In genomic region chr2:231162036-231162345, GRCh38 we compare ENCODE assay signal across 9 cellular contexts. TPM values are rescaled to one million over a fixed set of nuclear protein-coding genes. Genes with fewer than 3 reads are reported as not detected.
DNase-seq lines count a peak whose midpoint lies in the region; ATAC-seq and TF ChIP-seq lines count a peak whose summit lies in the region.
"Had no signal": no experiment of that assay in that cellular context is flagged by ENCODE, and none has a peak within 500 bp of the region (broad histone marks: within the 10 kb centered on the region; RNA-seq: fewer than 3 reads in every experiment).

No MANE protein-coding gene starts in this region.

- no peaks in the 10 kb centered on the region for H3K27me3 ChIP-seq in heart left ventricle

- no peak overlapping the region for H3K4me3 ChIP-seq in heart left ventricle
- H3K4me3 ChIP-seq in cardiac fibroblast (replicated peaks in 1 of 2; ENCODE audit: low read depth in 2 of 2, low read length in 2 of 2) = no peak overlapping the region

- H3K27me3 Mint-ChIP-seq in mesothelial cell of epicardium (ENCODE audit: low read depth) = no peaks in the 10 kb centered on the region
- H3K27me3 Mint-ChIP-seq: natural killer cell treated with Interleukin-12 subunit alpha and Interleukin-12 subunit beta and Interleukin-15 and Interleukin-18, amount 100 ng/mL, for 72 hours had no signal

- peaks cover 15% of the 10 kb centered on the region for H3K4me1 Mint-ChIP-seq in mesothelial cell of epicardium

- peaks cover 0 to 26% (median 0%) of the 10 kb centered on the region in 12 donors for H3K4me1 ChIP-seq in heart left ventricle

- no peaks in the 10 kb centered on the region for H3K9me3 Mint-ChIP-seq in mesothelial cell of epicardium
- H3K9me3 Mint-ChIP-seq: natural killer cell treated with Interleukin-12 subunit alpha and Interleukin-12 subunit beta and Interleukin-15 and Interleukin-18, amount 100 ng/mL, for 72 hours had no signal

- peak in 3 of 4 donors; percentile 57 to 85 (median 64) for ATAC-seq in heart left ventricle
- ATAC-seq in Right ventricle myocardium inferior = no peak
- ATAC-seq in HG02623 (IDR thresholded peaks at IDR 0.05; ENCODE audit: unreplicated experiment) = no peak

- H3K9me3 ChIP-seq in heart left ventricle = no peaks in the 10 kb centered on the region

- intact Hi-C loops in heart left ventricle (cut with DNase I) = no loop called here
- intact Hi-C loops in Right ventricle myocardium inferior (cut with DNase I) = no loop called here

- peak overlapping the region in 7 of 12 donors; percentile 10 to 74 (median 41) for H3K27ac ChIP-seq in heart left ventricle

- no peak for TF ChIP-seq CTCF in heart left ventricle (IDR thresholded peaks at IDR 0.05)
- no peak for TF ChIP-seq CTCF in cardiac fibroblast (IDR thresholded peaks at IDR 0.05; ENCODE audit: low read depth, low read length)
- TF ChIP-seq CTCF in mesothelial cell of epicardium (IDR thresholded peaks at IDR 0.05; ENCODE audit: unreplicated experiment) = no peak

- H3K36me3 Mint-ChIP-seq in mesothelial cell of epicardium = peaks cover 25% of the 10 kb centered on the region

- peak overlapping the region; percentile 35 for H3K27ac Mint-ChIP-seq in mesothelial cell of epicardium
- H3K27ac Mint-ChIP-seq: natural killer cell treated with Interleukin-12 subunit alpha and Interleukin-12 subunit beta and Interleukin-15 and Interleukin-18, amount 100 ng/mL, for 72 hours had no signal

- 59 to 73% (median 67%) methylated on average over 1 of the region's 1 CpG for WGBS in heart left ventricle, 4 donors

- peaks cover 0 to 72% (median 56%) of the 10 kb centered on the region in 9 donors for H3K36me3 ChIP-seq in heart left ventricle

- DNase-seq in heart left ventricle (no peak), Right ventricle myocardium inferior (ENCODE audit: missing footprints) (no peak), cardiac fibroblast (ENCODE audit: low read depth in 2 of 2) (peak; percentile 98), mesothelial cell of epicardium (ENCODE audit: low spot score in 2 of 2, unreplicated experiment in 2 of 2) (no peak), RPMI8226 (no peak), NCI-H526 (lab: John Stamatoyannopoulos, UW) (no peak), iPS-NIHi7 (ENCODE audit: extremely low spot score) (no peak)

- H3K4me3 Mint-ChIP-seq in mesothelial cell of epicardium = no peak overlapping the region
- H3K4me3 Mint-ChIP-seq: natural killer cell treated with Interleukin-12 subunit alpha and Interleukin-12 subunit beta and Interleukin-15 and Interleukin-18, amount 100 ng/mL, for 72 hours had no signal

- TF ChIP-seq POLR2A in heart left ventricle (IDR thresholded peaks at IDR 0.05) = no peak

RNA-seq across cellular contexts. Expression of gene ARMC9, which starts 36.4 kb away (rescaled TPM):
- total RNA-seq in heart left ventricle (1 to 10 TPM; 1.3 to 4.7 (median 3.4) TPM), Right ventricle myocardium inferior (1.7 TPM), mesothelial cell of epicardium (49.8 to 52.3 TPM (median 51.6 TPM) in 3 replicates)
- polyA plus RNA-seq in heart left ventricle = 1 to 10 TPM in 1 of 2 donors, under 1 TPM in 1; 0.95 to 2.4 TPM

RNA-seq across cellular contexts. Expression of gene HTR2B, which starts 37.1 kb away (rescaled TPM):
- 1 to 10 TPM in 2 of 9 donors, under 1 TPM in 7; 0.31 to 2.2 (median 0.72) TPM for total RNA-seq in heart left ventricle
- under 1 TPM; 0.25 to 0.61 TPM for polyA plus RNA-seq in heart left ventricle
- not detected for total RNA-seq in Right ventricle myocardium inferior
- 2.6 to 3.7 TPM (median 3.4 TPM) in 3 replicates for total RNA-seq in mesothelial cell of epicardium
- total RNA-seq: natural killer cell treated with Interleukin-12 subunit alpha and Interleukin-12 subunit beta and Interleukin-15 and Interleukin-18, amount 100 ng/mL, for 72 hours had no signal

Comparison
In these comparisons a context has a peak if more than half of its experiments do, and no peak if none do; other contexts are left out.
1. ATAC-seq: peak in heart left ventricle (3 of 4); none in Right ventricle myocardium inferior (single experiment) and HG02623 (single experiment).
2. DNase-seq: peak in cardiac fibroblast (2 of 2); none in heart left ventricle (0 of 5), Right ventricle myocardium inferior (single experiment), mesothelial cell of epicardium (0 of 2), RPMI8226 (single experiment), NCI-H526 (0 of 2) and iPS-NIHi7 (single experiment).